In genomic region chr15:52786436-52787122, GRCh38 we compare ENCODE assay signal across 1 cellular context.
TF ChIP-seq lines count a peak whose summit lies in the region.

No MANE protein-coding gene starts in this region.

TF ChIP-seq in HepG2, 621 proteins besides CTCF, POLR2A, EP300 and RAD21 (continued from another document and continues in another):
- TF ChIP-seq DBP (CRISPR knock-in tag; IDR thresholded peaks at IDR 0.05; ENCODE audit: not compliant biosample characterization): no peak
- TF ChIP-seq ZNF10 (CRISPR knock-in tag; IDR thresholded peaks at IDR 0.05; ENCODE audit: borderline replicate concordance, low read depth): no peak
- TF ChIP-seq HNF1A (IDR thresholded peaks at IDR 0.05; ENCODE audit: low read depth): peak; percentile 46; the same call in 1 of the 2 replicates
- TF ChIP-seq HNF1A (CRISPR knock-in tag; IDR thresholded peaks at IDR 0.05; ENCODE audit: borderline replicate concordance): peak; percentile 71
- TF ChIP-seq ZNF446 (CRISPR knock-in tag; IDR thresholded peaks at IDR 0.05): no peak
- no peak for TF ChIP-seq ZNF788 (CRISPR knock-in tag; IDR thresholded peaks at IDR 0.05; ENCODE audit: borderline replicate concordance)
- TF ChIP-seq ZHX1 (CRISPR knock-in tag; IDR thresholded peaks at IDR 0.05; ENCODE audit: low read depth): 0 out of 2 replicates have a peak, but pooled peaks have one; percentile 30
- TF ChIP-seq ZNF441 (CRISPR knock-in tag; IDR thresholded peaks at IDR 0.05; ENCODE audit: borderline replicate concordance): no peak
- TF ChIP-seq ELF4 (CRISPR knock-in tag; IDR thresholded peaks at IDR 0.05; ENCODE audit: borderline replicate concordance): no peak
- TF ChIP-seq FIP1L1 (IDR thresholded peaks at IDR 0.05; ENCODE audit: borderline replicate concordance, insufficient read depth, low read depth, low read length): no peak
- peak; percentile 69 for TF ChIP-seq MED8 (CRISPR knock-in tag; IDR thresholded peaks at IDR 0.05; ENCODE audit: insufficient replicate concordance)
- no peak for TF ChIP-seq TCF7 (IDR thresholded peaks at IDR 0.05; ENCODE audit: low read depth)
- TF ChIP-seq ZNF20 (CRISPR knock-in tag; IDR thresholded peaks at IDR 0.05): no peak
- no peak for TF ChIP-seq HMG20A (CRISPR knock-in tag; IDR thresholded peaks at IDR 0.05; ENCODE audit: borderline replicate concordance)
- TF ChIP-seq RNF219 (CRISPR knock-in tag; IDR thresholded peaks at IDR 0.05): no peak
- TF ChIP-seq GZF1 (CRISPR knock-in tag; IDR thresholded peaks at IDR 0.05): no peak
- TF ChIP-seq ZNF776 (CRISPR knock-in tag; IDR thresholded peaks at IDR 0.05): no peak; the same call in 1 of the 2 replicates
- no peak for TF ChIP-seq ZNF138 (CRISPR knock-in tag; IDR thresholded peaks at IDR 0.05; ENCODE audit: low read depth)
- TF ChIP-seq FOXO4 (CRISPR knock-in tag; conservative IDR thresholded peaks at IDR 0.05): no peak
- TF ChIP-seq UBTF (CRISPR knock-in tag; IDR thresholded peaks at IDR 0.05): peak; percentile 50
- TF ChIP-seq NFRKB (IDR thresholded peaks at IDR 0.05): no peak
- no peak; the same call in 1 of the 2 replicates for TF ChIP-seq ZFP91 (CRISPR knock-in tag; IDR thresholded peaks at IDR 0.05; ENCODE audit: borderline replicate concordance)
- TF ChIP-seq TFDP2 (CRISPR knock-in tag; IDR thresholded peaks at IDR 0.05): no peak
- TF ChIP-seq MEIS1 (CRISPR knock-in tag; IDR thresholded peaks at IDR 0.05; ENCODE audit: borderline replicate concordance): no peak
- no peak for TF ChIP-seq ZNF44 (CRISPR knock-in tag; IDR thresholded peaks at IDR 0.05)
- TF ChIP-seq POGZ (CRISPR knock-in tag; IDR thresholded peaks at IDR 0.05): peak; percentile 67; the same call in 1 of the 2 replicates
- TF ChIP-seq E2F2 (CRISPR knock-in tag; IDR thresholded peaks at IDR 0.05; ENCODE audit: borderline replicate concordance): no peak
- TF ChIP-seq E2F1 (CRISPR knock-in tag; IDR thresholded peaks at IDR 0.05): no peak
- TF ChIP-seq MXD3 (CRISPR knock-in tag; IDR thresholded peaks at IDR 0.05): no peak
- TF ChIP-seq DMAP1 (CRISPR knock-in tag; IDR thresholded peaks at IDR 0.05): no peak
- no peak for TF ChIP-seq NCOA2 (CRISPR knock-in tag; IDR thresholded peaks at IDR 0.05)
- TF ChIP-seq NONO (IDR thresholded peaks at IDR 0.05): no peak
- TF ChIP-seq NONO (CRISPR knock-in tag; conservative IDR thresholded peaks at IDR 0.05): peak; percentile 77
- TF ChIP-seq ZNF326 (CRISPR knock-in tag; IDR thresholded peaks at IDR 0.05; ENCODE audit: borderline replicate concordance): no peak
- TF ChIP-seq ZNF12 (CRISPR knock-in tag; IDR thresholded peaks at IDR 0.05): no peak
- no peak for TF ChIP-seq KLF6 (CRISPR knock-in tag; IDR thresholded peaks at IDR 0.05)
- no peak for TF ChIP-seq IRX3 (CRISPR knock-in tag; IDR thresholded peaks at IDR 0.05; ENCODE audit: borderline replicate concordance, low read depth)
- no peak for TF ChIP-seq ZFP36L1 (CRISPR knock-in tag; IDR thresholded peaks at IDR 0.05)
- no peak; the same call in 1 of the 2 replicates for TF ChIP-seq PHF21A (CRISPR knock-in tag; IDR thresholded peaks at IDR 0.05)
- no peak for TF ChIP-seq ZZZ3 (CRISPR knock-in tag; IDR thresholded peaks at IDR 0.05; ENCODE audit: borderline replicate concordance)
- no peak for TF ChIP-seq TOPORS (CRISPR knock-in tag; IDR thresholded peaks at IDR 0.05)
- no peak for TF ChIP-seq ZNF883 (CRISPR knock-in tag; IDR thresholded peaks at IDR 0.05; ENCODE audit: not compliant biosample characterization)
- TF ChIP-seq PAX8 (CRISPR knock-in tag; IDR thresholded peaks at IDR 0.05; ENCODE audit: borderline replicate concordance): 0 out of 2 replicates have a peak, but pooled peaks have one; percentile 63
- TF ChIP-seq NFYB (CRISPR knock-in tag; IDR thresholded peaks at IDR 0.05): no peak
- TF ChIP-seq ZNF660 (CRISPR knock-in tag; IDR thresholded peaks at IDR 0.05; ENCODE audit: borderline replicate concordance, low read depth): no peak
